Comparison of ENCODE assay signal across 38 cellular contexts in the genomic region with DNA sequence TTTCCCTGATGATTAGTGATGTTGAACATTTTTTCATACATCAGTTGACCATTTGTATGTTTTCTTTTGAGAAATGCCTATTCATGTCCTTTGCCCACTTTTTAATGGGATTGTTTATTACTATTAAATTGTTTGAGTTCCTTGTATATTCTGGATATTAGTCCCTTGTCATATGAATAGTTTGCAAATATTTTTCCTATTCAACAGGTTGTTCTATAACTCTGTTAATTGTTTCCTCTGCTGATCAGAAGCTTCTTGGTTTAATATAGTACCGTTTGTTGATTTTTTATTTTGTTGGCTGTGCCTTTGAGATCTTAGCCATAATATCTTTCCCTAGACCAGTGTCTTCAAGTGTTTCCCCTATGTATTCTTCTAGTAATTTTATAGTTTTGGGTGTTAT.
"Had no signal": no experiment of that assay in that cellular context is flagged by ENCODE, and none has a peak within 500 bp of the region (broad histone marks: within the 10 kb centered on the region; RNA-seq: fewer than 3 reads in every experiment).

No MANE protein-coding gene starts in this region.

- DNase-seq: activated effector memory CD4-positive, alpha-beta T cell treated with anti-CD3 and anti-CD28 coated beads, Interleukin-2, amount 50 U/mL, for 16 hours; activated effector memory CD4-positive, alpha-beta T cell treated with Interleukin-2 at 50 U/mL for 16 hours; activated gamma-delta T cell; activated gamma-delta T cell treated with Interleukin-2 at 50 U/mL for 16 hours; activated naive CD4-positive, alpha-beta T cell; activated naive CD4-positive, alpha-beta T cell treated with anti-CD3 and anti-CD28 coated beads for 36 hours; activated naive CD4-positive, alpha-beta T cell treated with anti-CD3 and anti-CD28 coated beads, Interleukin-2, amount 10 ng/mL, durations not matched to agents 7 days and 5 days; activated naive CD4-positive, alpha-beta T cell treated with anti-CD3 and anti-CD28 coated beads, Interleukin-2, amount 50 U/mL, for 16 hours; activated naive CD4-positive, alpha-beta T cell treated with Interleukin-2 at 50 U/mL for 16 hours; activated naive CD8-positive, alpha-beta T cell treated with anti-CD3 and anti-CD28 coated beads for 36 hours; activated naive CD8-positive, alpha-beta T cell treated with anti-CD3 and anti-CD28 coated beads, Interleukin-2, amount 10 ng/mL, durations not matched to agents 7 days and 5 days; activated naive CD8-positive, alpha-beta T cell treated with anti-CD3 and anti-CD28 coated beads, Interleukin-2, amount 50 U/mL, for 24 hours; activated T-cell treated with anti-CD3 and anti-CD28 coated beads, Interleukin-2, amount 50 U/mL, for 1 hour; activated T-cell treated with anti-CD3 and anti-CD28 coated beads, Interleukin-2, amount 50 U/mL, for 24 hours; activated T-cell treated with anti-CD3 and anti-CD28 coated beads, Interleukin-2, amount 50 U/mL, for 4 hours; activated T-cell treated with anti-CD3 and anti-CD28 coated beads, Interleukin-2, amount 50 U/mL, for 48 hours; activated T-cell treated with anti-CD3 and anti-CD28 coated beads, Interleukin-2, amount 50 U/mL, for 72 hours; adrenal gland; amniotic stem cell; amygdala; anterior cingulate cortex; aorta; body of pancreas; brain microvascular endothelial cell; caudate nucleus; central memory CD4-positive, alpha-beta T cell; cerebellar nuclear complex had no signal

- H3K27ac ChIP-seq: adrenal gland, ascending aorta, body of pancreas, brain microvascular endothelial cell, breast epithelium, cardiac muscle cell had no signal

- H3K4me1 ChIP-seq: adrenal gland, ascending aorta, body of pancreas, breast epithelium had no signal

- H3K4me3 ChIP-seq: adrenal gland, ascending aorta, body of pancreas, breast epithelium, cardiac muscle cell had no signal

- H3K27me3 Mint-ChIP-seq: activated naive CD4-positive, alpha-beta T cell treated with anti-CD3 and anti-CD28 coated beads, Interleukin-2, amount 10 ng/mL, durations not matched to agents 7 days and 5 days; activated naive CD4-positive, alpha-beta T cell treated with anti-CD3 and anti-CD28 coated beads, Interleukin-2, amount 50 U/mL, for 24 hours; activated naive CD8-positive, alpha-beta T cell; activated naive CD8-positive, alpha-beta T cell treated with anti-CD3 and anti-CD28 coated beads for 36 hours; activated naive CD8-positive, alpha-beta T cell treated with anti-CD3 and anti-CD28 coated beads, Interleukin-2, amount 10 ng/mL, durations not matched to agents 7 days and 5 days; activated naive CD8-positive, alpha-beta T cell treated with anti-CD3 and anti-CD28 coated beads, Interleukin-2, amount 50 U/mL, for 24 hours; activated T-cell treated with anti-CD3 and anti-CD28 coated beads, Interleukin-2, amount 50 U/mL, for 24 hours; activated T-helper 17 cell treated with anti-CD3 and anti-CD28 coated beads, Interleukin-2, amount 50 U/mL, for 72 hours; central memory CD8-positive, alpha-beta T cell had no signal

- H3K9me3 ChIP-seq: adrenal gland, ascending aorta, body of pancreas had no signal

- H3K27ac Mint-ChIP-seq: activated naive CD4-positive, alpha-beta T cell treated with anti-CD3 and anti-CD28 coated beads for 36 hours; activated naive CD4-positive, alpha-beta T cell treated with anti-CD3 and anti-CD28 coated beads, Interleukin-2, amount 10 ng/mL, durations not matched to agents 7 days and 5 days; activated naive CD4-positive, alpha-beta T cell treated with anti-CD3 and anti-CD28 coated beads, Interleukin-2, amount 50 U/mL, for 24 hours; activated naive CD4-positive, alpha-beta T cell treated with anti-CD3 and anti-CD28 coated beads, Interleukin-2, amount 50 U/mL, for 72 hours; activated naive CD8-positive, alpha-beta T cell; activated naive CD8-positive, alpha-beta T cell treated with anti-CD3 and anti-CD28 coated beads for 36 hours; activated naive CD8-positive, alpha-beta T cell treated with anti-CD3 and anti-CD28 coated beads, Interleukin-2, amount 10 ng/mL, durations not matched to agents 7 days and 5 days; activated naive CD8-positive, alpha-beta T cell treated with anti-CD3 and anti-CD28 coated beads, Interleukin-2, amount 50 U/mL, for 24 hours; activated T-cell treated with anti-CD3 and anti-CD28 coated beads, Interleukin-2, amount 50 U/mL, for 24 hours; activated T-cell treated with anti-CD3 and anti-CD28 coated beads, Interleukin-2, amount 50 U/mL, for 72 hours; activated T-helper 1 cell treated with anti-CD3 and anti-CD28 coated beads, Interleukin-12 subunit alpha, Interleukin-12 subunit beta, Interleukin-2, Interleukin-4 antibody, amounts not matched to agents 30 ng/mL and 10 ng/mL and 1 ng/mL, durations not matched to agents 14 hours and 24 hours and 36 hours; activated T-helper 17 cell treated with anti-CD3 and anti-CD28 coated beads, Interleukin-2, amount 50 U/mL, for 72 hours; activated T-helper 2 cell treated with anti-CD3 and anti-CD28 coated beads, Interferon-gamma antibody, Interleukin-2, Interleukin-4, amounts not matched to agents 10 μg/mL and 5 μg/mL and 100 μg/mL, durations not matched to agents 14 hours and 24 hours and 36 hours; brain had no signal

- H3K4me1 Mint-ChIP-seq: activated naive CD4-positive, alpha-beta T cell treated with anti-CD3 and anti-CD28 coated beads, Interleukin-2, amount 10 ng/mL, durations not matched to agents 7 days and 5 days; activated naive CD4-positive, alpha-beta T cell treated with anti-CD3 and anti-CD28 coated beads, Interleukin-2, amount 50 U/mL, for 24 hours; activated naive CD8-positive, alpha-beta T cell treated with anti-CD3 and anti-CD28 coated beads for 36 hours; activated naive CD8-positive, alpha-beta T cell treated with anti-CD3 and anti-CD28 coated beads, Interleukin-2, amount 10 ng/mL, durations not matched to agents 7 days and 5 days; activated naive CD8-positive, alpha-beta T cell treated with anti-CD3 and anti-CD28 coated beads, Interleukin-2, amount 50 U/mL, for 24 hours; activated T-helper 17 cell treated with anti-CD3 and anti-CD28 coated beads, Interleukin-2, amount 50 U/mL, for 72 hours; brain; central memory CD8-positive, alpha-beta T cell had no signal

- H3K4me3 Mint-ChIP-seq: activated naive CD4-positive, alpha-beta T cell treated with anti-CD3 and anti-CD28 coated beads for 36 hours; activated naive CD4-positive, alpha-beta T cell treated with anti-CD3 and anti-CD28 coated beads, Interleukin-2, amount 10 ng/mL, durations not matched to agents 7 days and 5 days; activated naive CD4-positive, alpha-beta T cell treated with anti-CD3 and anti-CD28 coated beads, Interleukin-2, amount 50 U/mL, for 24 hours; activated naive CD8-positive, alpha-beta T cell; activated naive CD8-positive, alpha-beta T cell treated with anti-CD3 and anti-CD28 coated beads for 36 hours; activated naive CD8-positive, alpha-beta T cell treated with anti-CD3 and anti-CD28 coated beads, Interleukin-2, amount 10 ng/mL, durations not matched to agents 7 days and 5 days; activated naive CD8-positive, alpha-beta T cell treated with anti-CD3 and anti-CD28 coated beads, Interleukin-2, amount 50 U/mL, for 24 hours; activated T-cell treated with anti-CD3 and anti-CD28 coated beads, Interleukin-2, amount 50 U/mL, for 24 hours; activated T-cell treated with anti-CD3 and anti-CD28 coated beads, Interleukin-2, amount 50 U/mL, for 4 hours; activated T-cell treated with anti-CD3 and anti-CD28 coated beads, Interleukin-2, amount 50 U/mL, for 72 hours; activated T-helper 1 cell treated with anti-CD3 and anti-CD28 coated beads, Interleukin-12 subunit alpha, Interleukin-12 subunit beta, Interleukin-2, Interleukin-4 antibody, amounts not matched to agents 30 ng/mL and 10 ng/mL and 1 ng/mL, durations not matched to agents 14 hours and 24 hours and 36 hours; activated T-helper 17 cell treated with anti-CD3 and anti-CD28 coated beads, Interleukin-2, amount 50 U/mL, for 72 hours; brain; central memory CD8-positive, alpha-beta T cell had no signal

- H3K36me3 ChIP-seq: adrenal gland, ascending aorta, brain microvascular endothelial cell, breast epithelium, cardiac muscle cell had no signal

- ATAC-seq: activated naive CD4-positive, alpha-beta T cell treated with anti-CD3 and anti-CD28 coated beads, Interleukin-2, amount 50 U/mL, for 72 hours; activated naive CD8-positive, alpha-beta T cell treated with anti-CD3 and anti-CD28 coated beads, Interleukin-2, amount 50 U/mL, for 24 hours; activated T-cell treated with anti-CD3 and anti-CD28 coated beads, Interleukin-2, amount 50 U/mL, for 4 hours; activated T-cell treated with anti-CD3 and anti-CD28 coated beads, Interleukin-2, amount 50 U/mL, for 72 hours; activated T-helper 17 cell treated with anti-CD3 and anti-CD28 coated beads, Interleukin-2, amount 50 U/mL, for 72 hours; body of pancreas had no signal
